ENCODE assay signal across 28 cellular contexts in the genomic region with DNA sequence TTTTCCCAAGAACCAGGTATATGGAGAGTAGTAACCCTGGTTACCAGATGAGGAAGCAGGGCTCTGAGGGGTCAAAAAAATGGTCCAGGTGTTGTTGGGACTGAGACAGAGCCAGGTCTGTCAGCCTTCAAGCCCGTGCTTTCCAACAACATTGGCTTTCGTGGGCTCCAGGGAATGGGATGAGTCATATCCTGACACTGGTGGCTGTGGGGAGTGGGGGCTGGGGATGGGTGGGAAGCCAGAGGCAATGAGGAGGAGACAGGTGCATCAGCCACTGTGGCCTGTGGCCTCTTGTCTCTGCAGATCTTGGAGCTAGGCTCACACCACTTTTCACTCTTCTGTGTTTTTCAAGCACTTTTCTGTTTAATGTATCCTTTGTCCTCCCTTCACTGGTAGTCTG. TPM values are rescaled to one million over a fixed set of nuclear protein-coding genes. Genes with fewer than 3 reads are reported as not detected.
DNase-seq lines count a peak whose midpoint lies in the region; ATAC-seq, FAIRE-seq and TF ChIP-seq lines count a peak whose summit lies in the region.
"Had no signal": no experiment of that assay in that cellular context is flagged by ENCODE, and none has a peak within 500 bp of the region (broad histone marks: within the 10 kb centered on the region; RNA-seq: fewer than 3 reads in every experiment).

No MANE protein-coding gene starts in this region.

- POLR2A ChIA-PET in HCT116 (lab: Charles Lee), result no interaction called here
- POLR2A ChIA-PET in A673 (lab: Charles Lee; ENCODE audit: low non-redundant PET), result no interaction called here
- POLR2A ChIA-PET in RWPE1 (lab: Yijun Ruan, JAX; ENCODE audit: low non-redundant PET), result no interaction called here

- H3K27me3 ChIP-seq in HCT116 (ENCODE audit: insufficient read depth, low read length), result no peaks in the 10 kb centered on the region
- no peaks in the 10 kb centered on the region for H3K27me3 ChIP-seq in A673 (replicated peaks; ENCODE audit: insufficient read depth, low read depth, low read length, poor library complexity)
- H3K27me3 ChIP-seq in small intestine (ENCODE audit: control insufficient read depth in 2 of 2, insufficient read depth in 2 of 2, low read length in 2 of 2), result no peaks in the 10 kb centered on the region

- TF ChIP-seq RAD21 in HCT116 (IDR thresholded peaks at IDR 0.05; ENCODE audit: low read depth), result no peak

- RAD21 ChIA-PET in HCT116 (lab: Charles Lee; ENCODE audit: low non-redundant PET in 1 of 2, low total read pairs in 2 of 2, uncharacterized antibody in 2 of 2, unreplicated experiment in 2 of 2), result no interaction called here

- 35 to 40% (median 37%) methylated on average over 2 of the region's 2 CpGs for WGBS in small intestine, 3 donors

- H3K27ac ChIP-seq in HCT116 (ENCODE audit: low read depth, low read length) (no peak overlapping the region), caudate nucleus (ENCODE audit: low read depth, low read length) (peak overlapping the region; percentile 99), A673 (ENCODE audit: low read depth, low read length, poor library complexity, severe bottlenecking) (no peak overlapping the region), RWPE1 (no peak overlapping the region), small intestine (ENCODE audit: low read depth in 1 of 2, low read length in 1 of 2) (no peak overlapping the region)
- H3K27ac ChIP-seq: SJSA1, VCaP had no signal

- H3K9ac ChIP-seq in HCT116 (ENCODE audit: low read length), result no peak overlapping the region

- TF ChIP-seq POLR2A in HCT116 (IDR thresholded peaks at IDR 0.05; ENCODE audit: borderline replicate concordance, extremely low read depth, insufficient read depth, insufficient read length), result no peak

- intact Hi-C loops in HCT116 (cut with micrococcal nuclease), result no loop called here
- intact Hi-C loops in A673 (cut with micrococcal nuclease; ENCODE audit: unreplicated experiment), result no loop called here

- no peaks in the 10 kb centered on the region for H3K9me2 ChIP-seq in HCT116 (ENCODE audit: insufficient read depth)

- CTCF ChIA-PET in HCT116 (lab: Charles Lee), result no interaction called here
- CTCF ChIA-PET in A673 (lab: Charles Lee), result no interaction called here
- CTCF ChIA-PET in RWPE1 (lab: Yijun Ruan, JAX), result no interaction called here

- no peak for FAIRE-seq in small intestine (lab: Jason Lieb, UNC)
- FAIRE-seq: GM12892 had no signal

- H3K4me1 ChIP-seq in HCT116 (ENCODE audit: control insufficient read depth in 1 of 2, insufficient read depth in 2 of 2, low read length in 2 of 2) (peaks cover 0 to 14% of the 10 kb centered on the region in 2 experiments; a peak in 2 of 4 replicates), A673 (ENCODE audit: insufficient read depth, low read length, poor library complexity, severe bottlenecking) (peaks cover 44% of the 10 kb centered on the region), small intestine (ENCODE audit: control insufficient read depth in 2 of 2, insufficient read depth in 1 of 2, low read depth in 1 of 2, low read length in 1 of 2) (no peaks in the 10 kb centered on the region)
- H3K4me1 ChIP-seq: SJSA1 had no signal

- peak; percentile 31 for DNase-seq in AG10803 (ENCODE audit: low read depth)
- DNase-seq in HCT116 (ENCODE audit: low read depth, low spot score), result no peak
- DNase-seq in caudate nucleus (lab: John Stamatoyannopoulos, UW), result peak in 29 of 61 donors; percentile 14 to 71 (median 35)
- DNase-seq in myocyte (ENCODE audit: low read depth), result peak; percentile 91
- no peak for DNase-seq in A673 (ENCODE audit: low spot score)
- no peak for DNase-seq in DMS 273 treated with DMSO at 0.1 percent for 48 hours (lab: John Stamatoyannopoulos, UW)
- DNase-seq in RWPE1 (ENCODE audit: low spot score), result no peak
- no peak for DNase-seq in small intestine
- DNase-seq: activated CD4-positive, alpha-beta T cell treated with anti-CD3 and anti-CD28 coated beads, Interleukin-2, amount 50 U/mL, for 1 hour; aorta; CD8-positive, alpha-beta T cell; effector memory CD4-positive, alpha-beta T cell; GOT3; mesendoderm; naive B cell; NCI-H1105 treated with DMSO at 0.1 percent for 48 hours; NCI-H2029 treated with DMSO at 0.1 percent for 48 hours; NK-92 treated with Interleukin-12 subunit alpha and Interleukin-12 subunit beta, amount 100 ng/mL, for 24 hours; stimulated activated naive CD8-positive, alpha-beta T cell treated with anti-CD3 and anti-CD28 coated beads, Interleukin-15, amount 100 ng/mL, for 72 hours; T-helper 2 cell had no signal

- no peak overlapping the region for H3K4me3 ChIP-seq in AG10803 (ENCODE audit: low read length)
- no peak overlapping the region for H3K4me3 ChIP-seq in HCT116 (replicated peaks in 1 of 2; ENCODE audit: low read depth in 1 of 2, low read length in 2 of 2)
- no peak overlapping the region for H3K4me3 ChIP-seq in A673 (ENCODE audit: low read depth, low read length, poor library complexity, severe bottlenecking)
- H3K4me3 ChIP-seq in small intestine (ENCODE audit: low read depth in 1 of 2, low read length in 2 of 2), result no peak overlapping the region
- H3K4me3 ChIP-seq: esophagus muscularis mucosa, SJSA1 had no signal

- no peak overlapping the region for H2AFZ ChIP-seq in HCT116 (ENCODE audit: low read depth, low read length, poor library complexity, severe bottlenecking)

- 0 out of 2 replicates have a peak overlapping the region, but pooled peaks have one; percentile 6 for H3K4me2 ChIP-seq in HCT116 (ENCODE audit: low read length)

- TF ChIP-seq CTCF in AG10803 (conservative IDR thresholded peaks at IDR 0.05; ENCODE audit: low read length) (no peak), HCT116 (IDR thresholded peaks at IDR 0.05 in 2 of 3, conservative IDR thresholded peaks at IDR 0.05 in 1 of 3; ENCODE audit: borderline replicate concordance in 1 of 3, insufficient read depth in 1 of 3, low read depth in 2 of 3, low read length in 2 of 3) (no peak), A673 (conservative IDR thresholded peaks at IDR 0.05; ENCODE audit: low read depth, low read length) (no peak), RWPE1 (conservative IDR thresholded peaks at IDR 0.05; ENCODE audit: low read depth) (no peak)

- H4K20me1 ChIP-seq in HCT116 (ENCODE audit: insufficient read depth), result no peaks in the 10 kb centered on the region

- H3K9me3 ChIP-seq in HCT116 (ENCODE audit: control insufficient read depth in 1 of 2, insufficient read depth in 1 of 2, low read depth in 1 of 2, low read length in 2 of 2) (no peaks in the 10 kb centered on the region), A673 (ENCODE audit: low read depth, low read length, poor library complexity, severe bottlenecking) (no peaks in the 10 kb centered on the region), small intestine (ENCODE audit: control insufficient read depth, low read depth) (no peaks in the 10 kb centered on the region)
- H3K9me3 ChIP-seq: esophagus muscularis mucosa, SJSA1 had no signal

- BruUV-seq in HCT116 (replicated peaks; lab: Mats Ljungman, UMichigan) (no TSS peak), A673 (replicated peaks; lab: Mats Ljungman, UMichigan) (no TSS peak)

- H3K79me2 ChIP-seq in HCT116 (ENCODE audit: insufficient read depth, low read length), result no peaks in the 10 kb centered on the region

- H3K36me3 ChIP-seq in HCT116 (ENCODE audit: control insufficient read depth in 1 of 2, insufficient read depth in 2 of 2, low read length in 2 of 2), result no peaks in the 10 kb centered on the region
- H3K36me3 ChIP-seq in A673 (ENCODE audit: insufficient read depth, low read length, poor library complexity, severe bottlenecking), result no peaks in the 10 kb centered on the region
- H3K36me3 ChIP-seq in small intestine (ENCODE audit: control insufficient read depth in 2 of 2, insufficient read depth in 2 of 2, low read length in 2 of 2), result no peaks in the 10 kb centered on the region
- H3K36me3 ChIP-seq: esophagus muscularis mucosa, SJSA1 had no signal

- peak; percentile 32; the same call in 1 of the 2 replicates for ATAC-seq in HCT116
- ATAC-seq: CD8-positive, alpha-beta T cell; Panc1; right cardiac atrium; stimulated activated naive CD8-positive, alpha-beta T cell treated with anti-CD3 and anti-CD28 coated beads, Interleukin-15, amount 100 ng/mL, for 72 hours had no signal

TF ChIP-seq in HCT116, 20 proteins besides CTCF, POLR2A, EP300 and RAD21 (continues in another document):
- TF ChIP-seq EGR1 (IDR thresholded peaks at IDR 0.05; ENCODE audit: low read depth) (no peak), JUND (IDR thresholded peaks at IDR 0.05) (no peak), SP1 (IDR thresholded peaks at IDR 0.05; ENCODE audit: low read depth) (no peak), ATF3 (IDR thresholded peaks at IDR 0.05) (no peak), SIN3A (IDR thresholded peaks at IDR 0.05; ENCODE audit: low read depth) (no peak), CBX3 (IDR thresholded peaks at IDR 0.05; ENCODE audit: low read depth) (no peak), SRF (IDR thresholded peaks at IDR 0.05; ENCODE audit: low read depth) (no peak), ELF1 (IDR thresholded peaks at IDR 0.05; ENCODE audit: borderline replicate concordance, low read depth) (no peak), ZNF274 (IDR thresholded peaks at IDR 0.05; ENCODE audit: low read depth, low read length) (no peak)
- TF ChIP-seq, protein P1, sequence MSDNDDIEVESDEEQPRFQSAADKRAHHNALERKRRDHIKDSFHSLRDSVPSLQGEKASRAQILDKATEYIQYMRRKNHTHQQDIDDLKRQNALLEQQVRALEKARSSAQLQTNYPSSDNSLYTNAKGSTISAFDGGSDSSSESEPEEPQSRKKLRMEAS (IDR thresholded peaks at IDR 0.05), result no peak

RNA-seq across cellular contexts. Expression of gene CORO2B, which starts 38.2 kb away (rescaled TPM):
- 2.8 TPM for total RNA-seq in HCT116 (2021; ENCODE audit: unreplicated experiment)
- 2.2 and 3.2 TPM in 2 replicates for polyA plus RNA-seq in HCT116 (2012)
- 1.7 and 3.2 TPM in 2 replicates for total RNA-seq in myocyte
- polyA plus RNA-seq in myocyte (2012), result 33.3 TPM
- 3.8 and 4.4 TPM in 2 replicates for total RNA-seq in A673 (2021)
- polyA plus RNA-seq in small intestine, result 1 to 10 TPM; 1.3 to 3.0 (median 1.4) TPM
- total RNA-seq: activated T-helper 1 cell treated with anti-CD3 and anti-CD28 coated beads, Interleukin-12 subunit alpha, Interleukin-12 subunit beta, Interleukin-2, Interleukin-4 antibody, amounts not matched to agents 30 ng/mL and 10 ng/mL and 1 ng/mL, durations not matched to agents 14 hours and 24 hours and 36 hours; NCI-H460; SJSA1 had no signal

Comparison
In these comparisons a context has a peak if more than half of its experiments do, and no peak if none do; other contexts are left out.
1. DNase-seq: peak in AG10803 (single experiment) and myocyte (single experiment); none in HCT116 (single experiment), A673 (single experiment), DMS 273 treated with DMSO at 0.1 percent for 48 hours (single experiment), RWPE1 (single experiment) and small intestine (single experiment).